ENCODE assay signal across 1 cellular context in genomic region chr22:28772633-28773460, GRCh38.
TF ChIP-seq lines count a peak whose summit lies in the region.

A gene with protein sequence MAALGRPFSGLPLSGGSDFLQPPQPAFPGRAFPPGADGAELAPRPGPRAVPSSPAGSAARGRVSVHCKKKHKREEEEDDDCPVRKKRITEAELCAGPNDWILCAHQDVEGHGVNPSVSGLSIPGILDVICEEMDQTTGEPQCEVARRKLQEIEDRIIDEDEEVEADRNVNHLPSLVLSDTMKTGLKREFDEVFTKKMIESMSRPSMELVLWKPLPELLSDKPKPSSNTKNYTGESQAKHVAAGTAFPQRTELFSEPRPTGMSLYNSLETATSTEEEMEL (plus strand): TSS chr22:28772695. CDS start chr22:28772850, 155 bp downstream.

TF ChIP-seq in HepG2, 621 proteins besides CTCF, POLR2A, EP300 and RAD21 (continued from another document and continues in another):
- TF ChIP-seq GPBP1L1 (CRISPR knock-in tag; IDR thresholded peaks at IDR 0.05) (no peak), ZNF878 (CRISPR knock-in tag; IDR thresholded peaks at IDR 0.05) (no peak), RFXAP (CRISPR knock-in tag; IDR thresholded peaks at IDR 0.05; ENCODE audit: borderline replicate concordance) (no peak; the same call in 1 of the 2 replicates), SMYD3 (CRISPR knock-in tag; IDR thresholded peaks at IDR 0.05) (no peak), TBX3 (IDR thresholded peaks at IDR 0.05; ENCODE audit: borderline replicate concordance) (no peak), ARID2 (CRISPR knock-in tag; IDR thresholded peaks at IDR 0.05; ENCODE audit: borderline replicate concordance) (no peak), SETDB1 (CRISPR knock-in tag; IDR thresholded peaks at IDR 0.05; ENCODE audit: borderline replicate concordance) (no peak), PHF21A (CRISPR knock-in tag; IDR thresholded peaks at IDR 0.05) (peak; percentile 26), CSRNP2 (CRISPR knock-in tag; conservative IDR thresholded peaks at IDR 0.05; ENCODE audit: low read depth) (no peak), KLF16 (CRISPR knock-in tag; IDR thresholded peaks at IDR 0.05) (peak in 1 of 2 experiments; percentile 90; a peak in 2 of 4 replicates), ZFP36L1 (CRISPR knock-in tag; IDR thresholded peaks at IDR 0.05) (no peak), KDM1A (CRISPR knock-in tag; IDR thresholded peaks at IDR 0.05) (no peak), NONO (IDR thresholded peaks at IDR 0.05) (no peak), NONO (CRISPR knock-in tag; conservative IDR thresholded peaks at IDR 0.05) (peak; percentile 47; the same call in 1 of the 2 replicates), ZNF607 (CRISPR knock-in tag; IDR thresholded peaks at IDR 0.05; ENCODE audit: borderline replicate concordance) (no peak), ZFP62 (CRISPR knock-in tag; IDR thresholded peaks at IDR 0.05) (no peak), ZNF672 (CRISPR knock-in tag; IDR thresholded peaks at IDR 0.05) (no peak), ISX (CRISPR knock-in tag; conservative IDR thresholded peaks at IDR 0.05) (no peak), ZNF333 (CRISPR knock-in tag; IDR thresholded peaks at IDR 0.05; ENCODE audit: borderline replicate concordance) (no peak), SSRP1 (CRISPR knock-in tag; IDR thresholded peaks at IDR 0.05) (no peak), ZBTB21 (CRISPR knock-in tag; IDR thresholded peaks at IDR 0.05) (no peak), MYNN (CRISPR knock-in tag; IDR thresholded peaks at IDR 0.05; ENCODE audit: low read depth) (no peak), SP4 (CRISPR knock-in tag; IDR thresholded peaks at IDR 0.05) (peak; percentile 37), ZSCAN30 (CRISPR knock-in tag; IDR thresholded peaks at IDR 0.05) (no peak), SIX1 (CRISPR knock-in tag; IDR thresholded peaks at IDR 0.05; ENCODE audit: borderline replicate concordance) (no peak), ZBTB4 (CRISPR knock-in tag; IDR thresholded peaks at IDR 0.05; ENCODE audit: borderline replicate concordance) (no peak), ZNF317 (CRISPR knock-in tag; IDR thresholded peaks at IDR 0.05) (no peak), HOMEZ (CRISPR knock-in tag; IDR thresholded peaks at IDR 0.05; ENCODE audit: low read depth) (no peak), MAFK (conservative IDR thresholded peaks at IDR 0.05 in 1 of 2, IDR thresholded peaks at IDR 0.05 in 1 of 2; ENCODE audit: low read length in 2 of 2) (no peak), SNAPC2 (CRISPR knock-in tag; IDR thresholded peaks at IDR 0.05) (no peak), FOXA3 (CRISPR knock-in tag; IDR thresholded peaks at IDR 0.05) (peak; percentile 69), SOX13 (IDR thresholded peaks at IDR 0.05) (no peak), SOX13 (CRISPR knock-in tag; conservative IDR thresholded peaks at IDR 0.05 in 1 of 2, IDR thresholded peaks at IDR 0.05 in 1 of 2) (no peak; a peak in 1 of 4 replicates), LRRFIP1 (CRISPR knock-in tag; conservative IDR thresholded peaks at IDR 0.05) (no peak), ZNF816 (CRISPR knock-in tag; IDR thresholded peaks at IDR 0.05; ENCODE audit: borderline replicate concordance) (peak; percentile 73; the same call in 1 of the 2 replicates), ZNF383 (CRISPR knock-in tag; IDR thresholded peaks at IDR 0.05; ENCODE audit: borderline replicate concordance) (no peak), ZBTB7A (CRISPR knock-in tag; IDR thresholded peaks at IDR 0.05) (no peak)
- TF ChIP-seq, protein P1, sequence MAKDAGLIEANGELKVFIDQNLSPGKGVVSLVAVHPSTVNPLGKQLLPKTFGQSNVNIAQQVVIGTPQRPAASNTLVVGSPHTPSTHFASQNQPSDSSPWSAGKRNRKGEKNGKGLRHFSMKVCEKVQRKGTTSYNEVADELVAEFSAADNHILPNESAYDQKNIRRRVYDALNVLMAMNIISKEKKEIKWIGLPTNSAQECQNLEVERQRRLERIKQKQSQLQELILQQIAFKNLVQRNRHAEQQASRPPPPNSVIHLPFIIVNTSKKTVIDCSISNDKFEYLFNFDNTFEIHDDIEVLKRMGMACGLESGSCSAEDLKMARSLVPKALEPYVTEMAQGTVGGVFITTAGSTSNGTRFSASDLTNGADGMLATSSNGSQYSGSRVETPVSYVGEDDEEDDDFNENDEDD (CRISPR knock-in tag; IDR thresholded peaks at IDR 0.05; ENCODE audit: borderline replicate concordance), result peak; percentile 95
- TF ChIP-seq, protein P2, sequence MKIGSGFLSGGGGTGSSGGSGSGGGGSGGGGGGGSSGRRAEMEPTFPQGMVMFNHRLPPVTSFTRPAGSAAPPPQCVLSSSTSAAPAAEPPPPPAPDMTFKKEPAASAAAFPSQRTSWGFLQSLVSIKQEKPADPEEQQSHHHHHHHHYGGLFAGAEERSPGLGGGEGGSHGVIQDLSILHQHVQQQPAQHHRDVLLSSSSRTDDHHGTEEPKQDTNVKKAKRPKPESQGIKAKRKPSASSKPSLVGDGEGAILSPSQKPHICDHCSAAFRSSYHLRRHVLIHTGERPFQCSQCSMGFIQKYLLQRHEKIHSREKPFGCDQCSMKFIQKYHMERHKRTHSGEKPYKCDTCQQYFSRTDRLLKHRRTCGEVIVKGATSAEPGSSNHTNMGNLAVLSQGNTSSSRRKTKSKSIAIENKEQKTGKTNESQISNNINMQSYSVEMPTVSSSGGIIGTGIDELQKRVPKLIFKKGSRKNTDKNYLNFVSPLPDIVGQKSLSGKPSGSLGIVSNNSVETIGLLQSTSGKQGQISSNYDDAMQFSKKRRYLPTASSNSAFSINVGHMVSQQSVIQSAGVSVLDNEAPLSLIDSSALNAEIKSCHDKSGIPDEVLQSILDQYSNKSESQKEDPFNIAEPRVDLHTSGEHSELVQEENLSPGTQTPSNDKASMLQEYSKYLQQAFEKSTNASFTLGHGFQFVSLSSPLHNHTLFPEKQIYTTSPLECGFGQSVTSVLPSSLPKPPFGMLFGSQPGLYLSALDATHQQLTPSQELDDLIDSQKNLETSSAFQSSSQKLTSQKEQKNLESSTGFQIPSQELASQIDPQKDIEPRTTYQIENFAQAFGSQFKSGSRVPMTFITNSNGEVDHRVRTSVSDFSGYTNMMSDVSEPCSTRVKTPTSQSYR (CRISPR knock-in tag; IDR thresholded peaks at IDR 0.05; ENCODE audit: borderline replicate concordance), result no peak
- TF ChIP-seq, protein P3, sequence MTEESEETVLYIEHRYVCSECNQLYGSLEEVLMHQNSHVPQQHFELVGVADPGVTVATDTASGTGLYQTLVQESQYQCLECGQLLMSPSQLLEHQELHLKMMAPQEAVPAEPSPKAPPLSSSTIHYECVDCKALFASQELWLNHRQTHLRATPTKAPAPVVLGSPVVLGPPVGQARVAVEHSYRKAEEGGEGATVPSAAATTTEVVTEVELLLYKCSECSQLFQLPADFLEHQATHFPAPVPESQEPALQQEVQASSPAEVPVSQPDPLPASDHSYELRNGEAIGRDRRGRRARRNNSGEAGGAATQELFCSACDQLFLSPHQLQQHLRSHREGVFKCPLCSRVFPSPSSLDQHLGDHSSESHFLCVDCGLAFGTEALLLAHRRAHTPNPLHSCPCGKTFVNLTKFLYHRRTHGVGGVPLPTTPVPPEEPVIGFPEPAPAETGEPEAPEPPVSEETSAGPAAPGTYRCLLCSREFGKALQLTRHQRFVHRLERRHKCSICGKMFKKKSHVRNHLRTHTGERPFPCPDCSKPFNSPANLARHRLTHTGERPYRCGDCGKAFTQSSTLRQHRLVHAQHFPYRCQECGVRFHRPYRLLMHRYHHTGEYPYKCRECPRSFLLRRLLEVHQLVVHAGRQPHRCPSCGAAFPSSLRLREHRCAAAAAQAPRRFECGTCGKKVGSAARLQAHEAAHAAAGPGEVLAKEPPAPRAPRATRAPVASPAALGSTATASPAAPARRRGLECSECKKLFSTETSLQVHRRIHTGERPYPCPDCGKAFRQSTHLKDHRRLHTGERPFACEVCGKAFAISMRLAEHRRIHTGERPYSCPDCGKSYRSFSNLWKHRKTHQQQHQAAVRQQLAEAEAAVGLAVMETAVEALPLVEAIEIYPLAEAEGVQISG (CRISPR knock-in tag; IDR thresholded peaks at IDR 0.05), result peak; percentile 97
- TF ChIP-seq, protein P4, sequence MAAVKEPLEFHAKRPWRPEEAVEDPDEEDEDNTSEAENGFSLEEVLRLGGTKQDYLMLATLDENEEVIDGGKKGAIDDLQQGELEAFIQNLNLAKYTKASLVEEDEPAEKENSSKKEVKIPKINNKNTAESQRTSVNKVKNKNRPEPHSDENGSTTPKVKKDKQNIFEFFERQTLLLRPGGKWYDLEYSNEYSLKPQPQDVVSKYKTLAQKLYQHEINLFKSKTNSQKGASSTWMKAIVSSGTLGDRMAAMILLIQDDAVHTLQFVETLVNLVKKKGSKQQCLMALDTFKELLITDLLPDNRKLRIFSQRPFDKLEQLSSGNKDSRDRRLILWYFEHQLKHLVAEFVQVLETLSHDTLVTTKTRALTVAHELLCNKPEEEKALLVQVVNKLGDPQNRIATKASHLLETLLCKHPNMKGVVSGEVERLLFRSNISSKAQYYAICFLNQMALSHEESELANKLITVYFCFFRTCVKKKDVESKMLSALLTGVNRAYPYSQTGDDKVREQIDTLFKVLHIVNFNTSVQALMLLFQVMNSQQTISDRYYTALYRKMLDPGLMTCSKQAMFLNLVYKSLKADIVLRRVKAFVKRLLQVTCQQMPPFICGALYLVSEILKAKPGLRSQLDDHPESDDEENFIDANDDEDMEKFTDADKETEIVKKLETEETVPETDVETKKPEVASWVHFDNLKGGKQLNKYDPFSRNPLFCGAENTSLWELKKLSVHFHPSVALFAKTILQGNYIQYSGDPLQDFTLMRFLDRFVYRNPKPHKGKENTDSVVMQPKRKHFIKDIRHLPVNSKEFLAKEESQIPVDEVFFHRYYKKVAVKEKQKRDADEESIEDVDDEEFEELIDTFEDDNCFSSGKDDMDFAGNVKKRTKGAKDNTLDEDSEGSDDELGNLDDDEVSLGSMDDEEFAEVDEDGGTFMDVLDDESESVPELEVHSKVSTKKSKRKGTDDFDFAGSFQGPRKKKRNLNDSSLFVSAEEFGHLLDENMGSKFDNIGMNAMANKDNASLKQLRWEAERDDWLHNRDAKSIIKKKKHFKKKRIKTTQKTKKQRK (IDR thresholded peaks at IDR 0.05; ENCODE audit: low read length), result no peak
